In the genomic region with DNA sequence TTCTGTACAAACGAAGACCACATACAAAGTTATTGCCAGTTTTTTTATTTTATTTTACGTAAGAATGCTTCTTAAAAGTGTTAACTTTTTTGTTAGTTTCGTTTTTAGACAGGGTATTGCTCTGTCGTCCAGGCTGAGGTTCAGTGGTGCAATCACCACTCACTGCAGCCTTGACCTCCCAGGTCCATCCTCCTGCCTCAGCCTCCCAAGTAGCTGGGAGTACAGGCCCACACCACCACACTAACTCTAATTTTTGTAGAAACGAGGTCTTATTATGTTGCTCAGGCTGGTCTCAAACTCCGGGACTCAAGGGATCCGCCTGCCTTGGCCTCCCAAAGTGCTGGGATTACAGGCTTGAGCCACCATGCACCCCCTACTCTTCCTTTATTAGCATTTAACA, we compare ENCODE assay signal across 15 cellular contexts. TPM values are rescaled to one million over a fixed set of nuclear protein-coding genes. Genes with fewer than 3 reads are reported as not detected.
DNase-seq lines count a peak whose midpoint lies in the region; ATAC-seq and TF ChIP-seq lines count a peak whose summit lies in the region.
"Had no signal": no experiment of that assay in that cellular context is flagged by ENCODE, and none has a peak within 500 bp of the region (broad histone marks: within the 10 kb centered on the region; RNA-seq: fewer than 3 reads in every experiment).

No MANE protein-coding gene starts in this region.

- H3K9me3 ChIP-seq in SK-N-MC (ENCODE audit: low read depth, low read length) = no peaks in the 10 kb centered on the region
- H3K9me3 ChIP-seq: MG63, SJSA1 had no signal

- H3K27me3 ChIP-seq in brain microvascular endothelial cell (replicated peaks) = no peaks in the 10 kb centered on the region
- H3K27me3 ChIP-seq: foreskin keratinocyte, MG63, SJSA1 had no signal

- H3K27ac Mint-ChIP-seq in dendritic cell treated with granulocyte-macrophage colony-stimulating factor and Interleukin-4, amounts not matched to agents 40 ng/mL and 50 ng/mL, for 4 days = peak overlapping the region; percentile 59
- H3K27ac Mint-ChIP-seq in stimulated activated effector memory CD8-positive, alpha-beta T cell treated with anti-CD3 and anti-CD28 coated beads, Interleukin-12 subunit alpha, Interleukin-12 subunit beta, amount 100 ng/mL, for 72 hours = no peak overlapping the region

- peak overlapping the region; percentile 48 for H3K4me3 Mint-ChIP-seq in activated T-cell treated with anti-CD3 and anti-CD28 coated beads, Interleukin-2, amount 50 U/mL, for 4 hours
- H3K4me3 Mint-ChIP-seq in dendritic cell treated with granulocyte-macrophage colony-stimulating factor and Interleukin-4, amounts not matched to agents 40 ng/mL and 50 ng/mL, for 4 days = no peak overlapping the region
- H3K4me3 Mint-ChIP-seq in stimulated activated effector memory CD8-positive, alpha-beta T cell treated with anti-CD3 and anti-CD28 coated beads, Interleukin-12 subunit alpha, Interleukin-12 subunit beta, amount 100 ng/mL, for 72 hours = peak overlapping the region; percentile 81

- no peak for TF ChIP-seq CTCF in brain microvascular endothelial cell (IDR thresholded peaks at IDR 0.05; ENCODE audit: low read depth, low read length, missing control alignments)

- intact Hi-C loops in dendritic cell treated with granulocyte-macrophage colony-stimulating factor and Interleukin-4, amounts not matched to agents 40 ng/mL and 50 ng/mL, for 4 days (cut with micrococcal nuclease) = loop anchor here (2.0 to 10.0 kb wide), 2 partner anchors 20 to 52 kb away; partner anchors contain the start of gene SMU1
- intact Hi-C loops in posterior cingulate gyrus (cut with DNase I) = loop anchor here (10.0 kb wide), 1 partner anchor 52 kb away; the partner anchor contains the start of gene SMU1

- H3K36me3 ChIP-seq in SK-N-MC (ENCODE audit: insufficient read depth, low read length) (peaks cover 46% of the 10 kb centered on the region), brain microvascular endothelial cell (replicated peaks) (peaks cover 7% of the 10 kb centered on the region)

- H3K27me3 Mint-ChIP-seq in activated T-cell treated with anti-CD3 and anti-CD28 coated beads, Interleukin-2, amount 50 U/mL, for 4 hours (ENCODE audit: low read depth) = no peaks in the 10 kb centered on the region
- H3K27me3 Mint-ChIP-seq in dendritic cell treated with granulocyte-macrophage colony-stimulating factor and Interleukin-4, amounts not matched to agents 40 ng/mL and 50 ng/mL, for 4 days = no peaks in the 10 kb centered on the region

- H3K9ac ChIP-seq in SK-N-MC (ENCODE audit: insufficient read length) = no peak overlapping the region

- in situ Hi-C loops in brain microvascular endothelial cell (cut with HindIII; ENCODE audit: low pct_ligation_motif_present, low sequenced_read_pairs) = no loop called here

- no peak for DNase-seq in activated T-cell treated with anti-CD3 and anti-CD28 coated beads, Interleukin-2, amount 50 U/mL, for 4 hours
- DNase-seq in activated T-cell treated with anti-CD3 and anti-CD28 coated beads for 4 hours = no peak
- no peak for DNase-seq in SK-N-MC (ENCODE audit: low read depth, low spot score)
- no peak for DNase-seq in stimulated activated effector memory CD8-positive, alpha-beta T cell treated with anti-CD3 and anti-CD28 coated beads, Interleukin-12 subunit alpha, Interleukin-12 subunit beta, amount 100 ng/mL, for 72 hours (ENCODE audit: low spot score in 2 of 2)
- DNase-seq in posterior cingulate gyrus = no peak
- DNase-seq in brain microvascular endothelial cell = no peak
- DNase-seq: effector CD8-positive, alpha-beta T cell; foreskin keratinocyte; H9; MG63; midbrain; NCI-H82 had no signal

- H3K9me3 Mint-ChIP-seq in activated T-cell treated with anti-CD3 and anti-CD28 coated beads, Interleukin-2, amount 50 U/mL, for 4 hours = no peaks in the 10 kb centered on the region
- no peaks in the 10 kb centered on the region for H3K9me3 Mint-ChIP-seq in dendritic cell treated with granulocyte-macrophage colony-stimulating factor and Interleukin-4, amounts not matched to agents 40 ng/mL and 50 ng/mL, for 4 days
- H3K9me3 Mint-ChIP-seq in stimulated activated effector memory CD8-positive, alpha-beta T cell treated with anti-CD3 and anti-CD28 coated beads, Interleukin-12 subunit alpha, Interleukin-12 subunit beta, amount 100 ng/mL, for 72 hours = no peaks in the 10 kb centered on the region
- H3K9me3 Mint-ChIP-seq: H9 had no signal

- H3K27ac ChIP-seq in SK-N-MC (peak overlapping the region; percentile 71), brain microvascular endothelial cell (no peak overlapping the region)
- H3K27ac ChIP-seq: foreskin keratinocyte, SJSA1 had no signal

- peaks cover 44% of the 10 kb centered on the region for H3K4me1 Mint-ChIP-seq in activated T-cell treated with anti-CD3 and anti-CD28 coated beads, Interleukin-2, amount 50 U/mL, for 4 hours (ENCODE audit: low read depth)
- peaks cover 39% of the 10 kb centered on the region for H3K4me1 Mint-ChIP-seq in dendritic cell treated with granulocyte-macrophage colony-stimulating factor and Interleukin-4, amounts not matched to agents 40 ng/mL and 50 ng/mL, for 4 days (ENCODE audit: low read depth)
- H3K4me1 Mint-ChIP-seq in stimulated activated effector memory CD8-positive, alpha-beta T cell treated with anti-CD3 and anti-CD28 coated beads, Interleukin-12 subunit alpha, Interleukin-12 subunit beta, amount 100 ng/mL, for 72 hours = peaks cover 49% of the 10 kb centered on the region

- no peak for ATAC-seq in activated T-cell treated with anti-CD3 and anti-CD28 coated beads, Interleukin-2, amount 50 U/mL, for 4 hours
- no peak for ATAC-seq in stimulated activated effector memory CD8-positive, alpha-beta T cell treated with anti-CD3 and anti-CD28 coated beads, Interleukin-12 subunit alpha, Interleukin-12 subunit beta, amount 100 ng/mL, for 72 hours
- ATAC-seq in HG02678 (IDR thresholded peaks at IDR 0.05; ENCODE audit: unreplicated experiment) = no peak
- ATAC-seq: foreskin keratinocyte had no signal

- peaks cover 19% of the 10 kb centered on the region for H3K36me3 Mint-ChIP-seq in activated T-cell treated with anti-CD3 and anti-CD28 coated beads, Interleukin-2, amount 50 U/mL, for 4 hours (ENCODE audit: insufficient read depth)
- H3K36me3 Mint-ChIP-seq in dendritic cell treated with granulocyte-macrophage colony-stimulating factor and Interleukin-4, amounts not matched to agents 40 ng/mL and 50 ng/mL, for 4 days (ENCODE audit: low read depth) = peaks cover 41% of the 10 kb centered on the region
- H3K36me3 Mint-ChIP-seq in stimulated activated effector memory CD8-positive, alpha-beta T cell treated with anti-CD3 and anti-CD28 coated beads, Interleukin-12 subunit alpha, Interleukin-12 subunit beta, amount 100 ng/mL, for 72 hours = peaks cover 68% of the 10 kb centered on the region

- H3K4me3 ChIP-seq in SK-N-MC (peak overlapping the region; percentile 19), brain microvascular endothelial cell (ENCODE audit: low read depth, low read length) (no peak overlapping the region)
- H3K4me3 ChIP-seq: MG63, SJSA1 had no signal

RNA-seq across cellular contexts. Expression of gene DNAJA1, which starts 2.3 kb away (rescaled TPM):
- total RNA-seq in activated T-cell treated with anti-CD3 and anti-CD28 coated beads, Interleukin-2, amount 50 U/mL, for 4 hours = 100 to 1,000 TPM; 304 to 321 (median 315) TPM

RNA-seq across cellular contexts. Expression of gene APTX, which starts 21.3 kb away (rescaled TPM):
- total RNA-seq in activated T-cell treated with anti-CD3 and anti-CD28 coated beads, Interleukin-2, amount 50 U/mL, for 4 hours = 10 to 100 TPM; 54.1 to 60.3 (median 55.3) TPM

RNA-seq across cellular contexts. Expression of gene SMU1, which starts 53.7 kb away (rescaled TPM):
- total RNA-seq in activated T-cell treated with anti-CD3 and anti-CD28 coated beads, Interleukin-2, amount 50 U/mL, for 4 hours = 10 to 100 TPM; 31.0 to 33.9 (median 32.3) TPM
